28 cellular contexts compared by ENCODE assay signal in the genomic region with DNA sequence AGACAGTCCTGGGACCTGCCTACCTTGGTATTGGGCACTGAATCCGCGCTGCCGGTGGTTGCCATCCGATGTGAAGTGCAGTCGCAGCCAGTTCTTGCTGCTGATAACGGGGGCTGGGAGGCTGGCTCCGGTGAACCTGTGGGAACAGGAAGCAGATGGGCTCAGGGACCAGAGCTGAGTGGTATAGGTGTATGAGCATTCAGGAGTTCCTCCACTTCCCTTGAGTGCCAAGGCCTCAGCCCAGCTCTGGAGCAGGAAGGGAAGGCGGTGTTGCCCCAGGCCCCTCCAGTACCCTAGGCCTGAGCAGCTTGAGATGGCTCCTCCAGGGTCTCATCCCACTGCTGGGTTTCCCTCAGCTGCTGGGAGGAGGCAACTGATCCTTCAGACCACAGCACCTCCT. TPM values are rescaled to one million over a fixed set of nuclear protein-coding genes. Genes with fewer than 3 reads are reported as not detected.
"Had no signal": no experiment of that assay in that cellular context is flagged by ENCODE, and none has a peak within 500 bp of the region (broad histone marks: within the 10 kb centered on the region; RNA-seq: fewer than 3 reads in every experiment).

No MANE protein-coding gene starts in this region.

- ATAC-seq: effector memory CD8-positive, alpha-beta T cell; esophagus mucosa; foreskin keratinocyte; gastrocnemius medialis; gastroesophageal sphincter; heart left ventricle; heart right ventricle had no signal

- H3K4me3 ChIP-seq: colonic mucosa, coronary artery, dorsolateral prefrontal cortex, esophagus muscularis mucosa, esophagus squamous epithelium, gastrocnemius medialis, gastroesophageal sphincter, heart left ventricle, heart right ventricle had no signal

- H3K27ac ChIP-seq: colonic mucosa, coronary artery, dorsolateral prefrontal cortex, epithelial cell of prostate, esophagus muscularis mucosa, esophagus squamous epithelium, foreskin keratinocyte, gastrocnemius medialis, gastroesophageal sphincter, heart left ventricle, heart right ventricle had no signal

- H3K27me3 ChIP-seq: colonic mucosa, dorsolateral prefrontal cortex, esophagus muscularis mucosa, foreskin keratinocyte, gastrocnemius medialis, gastroesophageal sphincter, heart left ventricle had no signal

- H3K36me3 ChIP-seq: colonic mucosa, esophagus muscularis mucosa, esophagus squamous epithelium, gastrocnemius medialis, gastroesophageal sphincter, heart left ventricle, heart right ventricle had no signal

- H3K4me1 ChIP-seq: colonic mucosa, esophagus muscularis mucosa, esophagus squamous epithelium, foreskin keratinocyte, gastrocnemius medialis, gastroesophageal sphincter, heart left ventricle, heart right ventricle had no signal

- H3K9me3 ChIP-seq: colonic mucosa, esophagus muscularis mucosa, esophagus squamous epithelium, gastrocnemius medialis, gastroesophageal sphincter, heart left ventricle, heart right ventricle had no signal

- H3K4me3 Mint-ChIP-seq: dendritic cell treated with granulocyte-macrophage colony-stimulating factor and Interleukin-4, amounts not matched to agents 40 ng/mL and 50 ng/mL, for 4 days; effector memory CD8-positive, alpha-beta T cell; endodermal cell had no signal

- H3K27ac Mint-ChIP-seq: dendritic cell treated with granulocyte-macrophage colony-stimulating factor and Interleukin-4, amounts not matched to agents 40 ng/mL and 50 ng/mL, for 4 days; effector memory CD8-positive, alpha-beta T cell; endodermal cell had no signal

- DNase-seq: colonic mucosa; cortex of kidney; dermis blood vessel endothelial cell; dorsolateral prefrontal cortex; effector CD4-positive, alpha-beta T cell; effector CD8-positive, alpha-beta T cell; effector memory CD4-positive, alpha-beta T cell; effector memory CD8-positive, alpha-beta T cell; endodermal cell; erythroblast; esophagus squamous epithelium; foreskin fibroblast; foreskin keratinocyte; foreskin melanocyte; gastrocnemius medialis; glutamatergic neuron; head of caudate nucleus; heart left ventricle; heart right ventricle had no signal

- H3K9me3 Mint-ChIP-seq: dendritic cell treated with granulocyte-macrophage colony-stimulating factor and Interleukin-4, amounts not matched to agents 40 ng/mL and 50 ng/mL, for 4 days; effector memory CD8-positive, alpha-beta T cell; endodermal cell had no signal

RNA-seq across cellular contexts. Expression of a gene that starts 17.0 kb away (rescaled TPM):
- polyA plus RNA-seq: endothelial cell of umbilical vein, esophagus, fibroblast of lung, foreskin keratinocyte, heart left ventricle, heart right ventricle had no signal
